In genomic region chr6:90397929-90398674, GRCh38 we compare ENCODE assay signal across 9 cellular contexts.
DNase-seq lines count a peak whose midpoint lies in the region; ATAC-seq lines count a peak whose summit lies in the region.
"Had no signal": no experiment of that assay in that cellular context is flagged by ENCODE, and none has a peak within 500 bp of the region (broad histone marks: within the 10 kb centered on the region; RNA-seq: fewer than 3 reads in every experiment).

No MANE protein-coding gene starts in this region.

- no peaks in the 10 kb centered on the region for H3K27me3 ChIP-seq in Karpas-422 (ENCODE audit: low read length)
- H3K27me3 ChIP-seq: BLaER1 treated with 17β-estradiol and CSF1 and Interleukin-3, amounts not matched to agents 10 nM and 100 nM had no signal

- H4K20me1 ChIP-seq in Karpas-422 (ENCODE audit: insufficient read depth, low read depth, low read length) = no peaks in the 10 kb centered on the region
- H4K20me1 ChIP-seq: BLaER1 treated with 17β-estradiol and CSF1 and Interleukin-3, amounts not matched to agents 10 nM and 100 nM had no signal

- H3K4me3 ChIP-seq in Karpas-422 (ENCODE audit: low read length) = no peak overlapping the region
- H3K4me3 ChIP-seq: BLaER1 treated with 17β-estradiol and CSF1 and Interleukin-3, amounts not matched to agents 10 nM and 100 nM had no signal

- no peak overlapping the region for H2AFZ ChIP-seq in Karpas-422 (ENCODE audit: low read length)

- H3K9me2 ChIP-seq in Karpas-422 (replicated peaks; ENCODE audit: insufficient read depth, low read length) = no peaks in the 10 kb centered on the region

- no peak overlapping the region for H3K4me2 ChIP-seq in Karpas-422 (ENCODE audit: low read depth, low read length, poor library complexity, severe bottlenecking)
- H3K4me2 ChIP-seq: BLaER1 treated with 17β-estradiol and CSF1 and Interleukin-3, amounts not matched to agents 10 nM and 100 nM had no signal

- H3K9ac ChIP-seq in Karpas-422 (ENCODE audit: low read length) = no peak overlapping the region
- H3K9ac ChIP-seq: BLaER1 treated with 17β-estradiol and CSF1 and Interleukin-3, amounts not matched to agents 10 nM and 100 nM had no signal

- peak; percentile 45 for ATAC-seq in HG03378 (IDR thresholded peaks at IDR 0.05; ENCODE audit: unreplicated experiment)
- peak; percentile 96 for ATAC-seq in stimulated activated naive CD8-positive, alpha-beta T cell treated with anti-CD3 and anti-CD28 coated beads, Interleukin-15, Interleukin-2, amounts not matched to agents 100 U/mL and 50 U/mL, for 24 hours

- H3K79me2 ChIP-seq in Karpas-422 (ENCODE audit: low read length) = no peaks in the 10 kb centered on the region

- no peaks in the 10 kb centered on the region for H3K36me3 ChIP-seq in Karpas-422 (ENCODE audit: insufficient read depth, low read length)
- H3K36me3 ChIP-seq: BLaER1 treated with 17β-estradiol and CSF1 and Interleukin-3, amounts not matched to agents 10 nM and 100 nM had no signal

- DNase-seq in A172 (ENCODE audit: low spot score) (peak; percentile 83), iris pigment epithelial cell (ENCODE audit: low read depth) (peak; percentile 39), Karpas-422 (no peak), NCI-H1436 treated with DMSO at 0.1 percent for 48 hours (lab: John Stamatoyannopoulos, UW) (no peak), NOMO-1 treated with DMSO at 0.1 percent for 48 hours (lab: John Stamatoyannopoulos, UW; ENCODE audit: unreplicated experiment) (no peak)
- DNase-seq in activated CD8-positive, alpha-beta memory T cell treated with anti-CD3 and anti-CD28 coated beads for 24 hours = peak; percentile 87
- DNase-seq in stimulated activated naive CD8-positive, alpha-beta T cell treated with anti-CD3 and anti-CD28 coated beads, Interleukin-15, Interleukin-2, amounts not matched to agents 100 U/mL and 50 U/mL, for 24 hours = peak; percentile 84

- H3K4me1 ChIP-seq in Karpas-422 (ENCODE audit: low read length) = no peaks in the 10 kb centered on the region

- H3K9me3 ChIP-seq in Karpas-422 (ENCODE audit: low read length) = no peaks in the 10 kb centered on the region
- H3K9me3 ChIP-seq: BLaER1 treated with 17β-estradiol and CSF1 and Interleukin-3, amounts not matched to agents 10 nM and 100 nM had no signal

- no peak overlapping the region for H3K27ac ChIP-seq in Karpas-422 (ENCODE audit: low read length)
- H3K27ac ChIP-seq: BLaER1 treated with 17β-estradiol and CSF1 and Interleukin-3, amounts not matched to agents 10 nM and 100 nM had no signal

Comparison
In these comparisons a context has a peak if more than half of its experiments do, and no peak if none do; other contexts are left out.
1. DNase-seq: peak in A172 (single experiment), activated CD8-positive, alpha-beta memory T cell treated with anti-CD3 and anti-CD28 coated beads for 24 hours (single experiment), iris pigment epithelial cell (single experiment) and stimulated activated naive CD8-positive, alpha-beta T cell treated with anti-CD3 and anti-CD28 coated beads, Interleukin-15, Interleukin-2, amounts not matched to agents 100 U/mL and 50 U/mL, for 24 hours (single experiment); none in Karpas-422 (single experiment), NCI-H1436 treated with DMSO at 0.1 percent for 48 hours (single experiment) and NOMO-1 treated with DMSO at 0.1 percent for 48 hours (single experiment).